28 cellular contexts compared by ENCODE assay signal in the genomic region with DNA sequence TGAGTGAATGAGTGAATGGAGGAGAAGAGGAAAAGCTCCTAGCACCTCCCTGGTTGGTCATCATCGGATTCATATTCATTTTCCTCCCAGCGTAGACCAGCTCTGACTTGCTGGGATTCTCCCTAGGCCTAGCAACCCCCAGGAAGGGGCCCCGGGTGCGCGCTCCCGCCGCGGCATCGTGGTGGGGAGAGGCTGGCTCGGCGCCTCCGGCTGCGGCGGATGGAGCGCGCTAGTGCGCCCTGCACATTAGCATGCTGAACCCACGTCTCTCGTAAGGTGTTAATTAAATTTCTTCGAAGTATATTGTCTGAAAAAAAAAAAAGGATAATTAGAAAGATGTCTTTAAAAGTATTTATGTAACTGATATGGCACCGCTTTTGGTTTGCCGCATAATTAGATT. TPM values are rescaled to one million over a fixed set of nuclear protein-coding genes. Genes with fewer than 3 reads are reported as not detected.
"Had no signal": no experiment of that assay in that cellular context is flagged by ENCODE, and none has a peak within 500 bp of the region (broad histone marks: within the 10 kb centered on the region; RNA-seq: fewer than 3 reads in every experiment).

No MANE protein-coding gene starts in this region.

- DNase-seq: activated CD4-positive, alpha-beta memory T cell treated with anti-CD3 and anti-CD28 coated beads, Interleukin-2, amount 10 ng/mL, durations not matched to agents 7 days and 5 days; activated CD4-positive, alpha-beta T cell treated with anti-CD3 and anti-CD28 coated beads for 1 hour; activated CD4-positive, alpha-beta T cell treated with anti-CD3 and anti-CD28 coated beads for 4 hours; activated CD4-positive, alpha-beta T cell treated with anti-CD3 and anti-CD28 coated beads, Interleukin-2, amount 10 ng/mL, durations not matched to agents 7 days and 5 days; activated CD4-positive, alpha-beta T cell treated with anti-CD3 and anti-CD28 coated beads, Interleukin-2, amount 50 U/mL, for 4 hours; activated effector memory CD4-positive, alpha-beta T cell treated with anti-CD3 and anti-CD28 coated beads, Interleukin-2, amount 50 U/mL, for 16 hours; activated naive CD4-positive, alpha-beta T cell treated with anti-CD3 and anti-CD28 coated beads for 36 hours; activated naive CD8-positive, alpha-beta T cell treated with anti-CD3 and anti-CD28 coated beads for 36 hours; activated naive CD8-positive, alpha-beta T cell treated with anti-CD3 and anti-CD28 coated beads, Interleukin-2, amount 50 U/mL, for 24 hours; activated T-cell treated with anti-CD3 and anti-CD28 coated beads, Interleukin-2, amount 50 U/mL, for 4 hours; adrenal gland; amygdala; central memory CD4-positive, alpha-beta T cell; cerebellar nuclear complex; effector CD4-positive, alpha-beta T cell; effector memory CD8-positive, alpha-beta T cell; erythroblast; foreskin keratinocyte; gastrocnemius medialis; glutamatergic neuron; T-helper 1 cell; T-helper 17 cell had no signal

- H3K27me3 ChIP-seq: ascending aorta had no signal

- H3K4me3 ChIP-seq: adrenal gland, ascending aorta, breast epithelium, cardiac muscle cell, coronary artery, esophagus muscularis mucosa, gastrocnemius medialis had no signal

- H3K9me3 ChIP-seq: adrenal gland, ascending aorta, breast epithelium, esophagus muscularis mucosa, gastrocnemius medialis had no signal

- H3K27ac ChIP-seq: adrenal gland, ascending aorta, breast epithelium, cardiac muscle cell, coronary artery, esophagus muscularis mucosa, foreskin keratinocyte, gastrocnemius medialis had no signal

- H3K4me1 ChIP-seq: adrenal gland, ascending aorta, breast epithelium, esophagus muscularis mucosa, foreskin keratinocyte, gastrocnemius medialis had no signal

- H3K36me3 ChIP-seq: adrenal gland, ascending aorta, breast epithelium, cardiac muscle cell, esophagus muscularis mucosa, gastrocnemius medialis had no signal

- ATAC-seq: activated naive CD8-positive, alpha-beta T cell treated with anti-CD3 and anti-CD28 coated beads, Interleukin-2, amount 50 U/mL, for 24 hours; activated T-cell treated with anti-CD3 and anti-CD28 coated beads, Interleukin-2, amount 50 U/mL, for 4 hours; effector memory CD8-positive, alpha-beta T cell; foreskin keratinocyte; gastrocnemius medialis; T-helper 17 cell had no signal

RNA-seq across cellular contexts. Expression of gene MPPED1, which starts 21.6 kb away (rescaled TPM):
- total RNA-seq: activated CD4-positive, alpha-beta memory T cell treated with anti-CD3 and anti-CD28 coated beads, Interleukin-2, amount 10 ng/mL, durations not matched to agents 7 days and 5 days; activated CD4-positive, alpha-beta T cell treated with anti-CD3 and anti-CD28 coated beads, Interleukin-2, amount 10 ng/mL, durations not matched to agents 7 days and 5 days; activated naive CD4-positive, alpha-beta T cell treated with anti-CD3 and anti-CD28 coated beads for 36 hours; activated naive CD8-positive, alpha-beta T cell treated with anti-CD3 and anti-CD28 coated beads for 36 hours; activated T-cell treated with anti-CD3 and anti-CD28 coated beads, Interleukin-2, amount 50 U/mL, for 4 hours; activated T-helper 2 cell treated with anti-CD3 and anti-CD28 coated beads, Interferon-gamma antibody, Interleukin-2, Interleukin-4, amounts not matched to agents 10 μg/mL and 5 μg/mL and 100 μg/mL, durations not matched to agents 14 hours and 24 hours and 36 hours; ascending aorta; esophagus muscularis mucosa; foreskin keratinocyte; gastrocnemius medialis; T-helper 17 cell had no signal
- polyA plus RNA-seq: cardiac muscle cell, foreskin keratinocyte had no signal
